Comparison of ENCODE assay signal across 8 cellular contexts in the genomic region with DNA sequence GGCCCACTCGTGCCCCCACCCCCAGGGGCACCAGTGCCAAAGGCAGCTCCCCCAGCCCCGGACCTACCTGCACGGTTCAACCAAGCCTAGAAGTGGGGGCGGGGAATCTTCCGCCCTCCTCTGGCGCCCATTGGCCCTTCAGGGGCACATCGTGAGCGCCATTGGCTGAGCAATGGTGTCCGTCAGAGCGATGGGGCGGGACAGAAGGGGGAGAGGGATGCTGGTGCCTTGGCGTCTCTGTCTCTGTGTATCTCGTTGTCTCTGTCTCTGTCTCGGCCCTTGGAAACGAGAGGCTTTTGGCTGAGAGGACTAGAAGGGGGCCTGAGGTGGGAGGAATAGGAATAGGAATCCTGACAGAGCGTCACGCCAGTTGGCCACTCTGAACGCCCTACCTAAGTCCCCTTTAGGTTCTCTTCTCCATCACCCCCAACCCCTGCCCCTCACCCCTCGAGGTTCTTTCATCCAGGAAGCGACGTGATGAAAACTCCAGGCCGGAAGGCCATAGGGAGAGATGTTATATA. TPM values are rescaled to one million over a fixed set of nuclear protein-coding genes. Genes with fewer than 3 reads are reported as not detected.
DNase-seq lines count a peak whose midpoint lies in the region; ATAC-seq lines count a peak whose summit lies in the region.
"Not testable (repeated sequence)": the region's sequence is repeated elsewhere in the genome, so short reads cannot be mapped to it uniquely, and the experiment has no call there.

No MANE protein-coding gene starts in this region.

- not testable (repeated sequence) for H3K36me3 ChIP-seq in iPS-15b (ENCODE audit: control insufficient read depth, insufficient read depth, low read length)

- ATAC-seq in GM18858 (IDR thresholded peaks at IDR 0.05; ENCODE audit: unreplicated experiment) (peak; percentile 97), HG03064 (IDR thresholded peaks at IDR 0.05; ENCODE audit: low read depth, unreplicated experiment) (peak; percentile 98)

- H3K4me3 ChIP-seq in iPS-15b (ENCODE audit: low read depth, low read length) (peak overlapping the region; percentile 24), skeletal muscle cell (ENCODE audit: low read depth, low read length) (peak overlapping the region; percentile 45)

- H3K27me3 ChIP-seq in iPS-15b (ENCODE audit: control insufficient read depth, insufficient read depth, low read length): not testable (repeated sequence)

- DNase-seq in A172 (ENCODE audit: low spot score): peak; percentile 83
- peak; percentile 97 for DNase-seq in NCI-H2107 treated with DMSO at 0.1 percent for 48 hours (lab: John Stamatoyannopoulos, UW; ENCODE audit: unreplicated experiment)
- DNase-seq in UCSD-AML1 (lab: John Stamatoyannopoulos, UW; ENCODE audit: unreplicated experiment): peak; percentile 95
- DNase-seq in brain pericyte (ENCODE audit: low read depth, low spot score): peak; percentile 81
- peak; percentile 33 for DNase-seq in skeletal muscle cell (ENCODE audit: low read depth)

- H3K9me3 ChIP-seq in iPS-15b (ENCODE audit: control insufficient read depth, insufficient read depth, low read length): not testable (repeated sequence)

- H3K9ac ChIP-seq in iPS-15b (ENCODE audit: low read depth, low read length): not testable (repeated sequence)

- not testable (repeated sequence) for H3K4me1 ChIP-seq in iPS-15b (ENCODE audit: control insufficient read depth, insufficient read depth, low read length)

RNA-seq across cellular contexts. Expression of a gene that starts 32.1 kb away (rescaled TPM):
- total RNA-seq in A172 (2014; rRNA removed; shearing (Covaris generic)): 21.6 and 24.9 TPM in 2 replicates

Comparison
In these comparisons a context has a peak if more than half of its experiments do, and no peak if none do; other contexts are left out.
1. Peak in every context shown above with its lines: DNase-seq, ATAC-seq and H3K4me3 ChIP-seq.
2. DNase-seq: peak in every context shown above with its lines; median percentile 97 in NCI-H2107 treated with DMSO at 0.1 percent for 48 hours; 95 in UCSD-AML1; 83 in A172; 81 in brain pericyte; 33 in skeletal muscle cell.